ENCODE assay signal across 29 cellular contexts in the genomic region with DNA sequence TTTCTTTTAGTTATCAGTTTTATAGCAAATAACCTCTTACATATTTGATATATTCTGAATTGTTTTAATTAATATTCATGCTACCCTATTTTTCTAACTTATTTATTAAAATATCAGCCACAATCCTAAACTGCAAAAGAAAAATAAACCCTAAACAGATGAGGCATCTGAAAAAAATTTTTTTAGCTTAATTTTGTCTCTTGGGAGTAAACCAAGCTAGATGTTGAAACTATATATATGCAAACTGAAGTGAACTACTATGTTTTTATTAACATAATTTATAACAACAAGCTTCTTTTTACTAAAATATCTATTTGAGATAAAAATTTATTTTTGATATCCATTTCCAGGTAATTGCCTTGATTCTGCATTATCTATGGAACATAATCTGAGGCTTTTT.
"Had no signal": no experiment of that assay in that cellular context is flagged by ENCODE, and none has a peak within 500 bp of the region (broad histone marks: within the 10 kb centered on the region; RNA-seq: fewer than 3 reads in every experiment).

No MANE protein-coding gene starts in this region.

- H3K9me3 ChIP-seq: left ventricle myocardium inferior, neutrophil, ovary, tibial nerve, uterus had no signal

- H3K4me1 ChIP-seq: left ventricle myocardium inferior, neural progenitor cell, tibial nerve, uterus had no signal

- H3K4me2 ChIP-seq: hepatocyte, neural progenitor cell had no signal

- H3K27me3 Mint-ChIP-seq: naive B cell; progenitor cell of endocrine pancreas; stimulated activated memory B cell treated with anti-CD40 and anti-IgM and Interleukin-4, amounts not matched to agents 10 μg/mL and 1 μg/mL and 100 μg/mL, for 72 hours; stimulated activated naive CD8-positive, alpha-beta T cell treated with anti-CD3 and anti-CD28 coated beads, Interleukin-15, amount 100 ng/mL, for 72 hours; type B pancreatic cell had no signal

- H3K4me3 ChIP-seq: hepatocyte, left ventricle myocardium inferior, lung, neural progenitor cell, ovary, tibial nerve, uterus had no signal

- H3K27ac Mint-ChIP-seq: mesothelial cell of epicardium; naive B cell; natural killer cell; nephron progenitor cell; neural progenitor cell; progenitor cell of endocrine pancreas; stimulated activated memory B cell treated with anti-CD40 and anti-IgM and Interleukin-4, amounts not matched to agents 10 μg/mL and 1 μg/mL and 100 μg/mL, for 72 hours; stimulated activated naive CD8-positive, alpha-beta T cell treated with anti-CD3 and anti-CD28 coated beads, Interleukin-15, amount 100 ng/mL, for 72 hours; type B pancreatic cell had no signal

- H3K4me3 Mint-ChIP-seq: mesothelial cell of epicardium; naive B cell; natural killer cell; nephron progenitor cell; neural progenitor cell; stimulated activated memory B cell treated with anti-CD40 and anti-IgM and Interleukin-4, amounts not matched to agents 10 μg/mL and 1 μg/mL and 100 μg/mL, for 72 hours; stimulated activated naive CD8-positive, alpha-beta T cell treated with anti-CD3 and anti-CD28 coated beads, Interleukin-15, amount 100 ng/mL, for 72 hours; type B pancreatic cell had no signal

- H3K36me3 ChIP-seq: left ventricle myocardium inferior, neural progenitor cell, neutrophil, ovary, tibial nerve, uterus had no signal

- DNase-seq: islet precursor cell; left ventricle myocardium inferior; mesendoderm; naive B cell; natural killer cell; nephron progenitor cell; occipital lobe; ovary; retina; right cardiac atrium; small intestine; stimulated activated CD4-positive, alpha-beta T cell treated with anti-CD3 and anti-CD28 coated beads, Interleukin-1b, Interleukin-23, amount 100 ng/mL, for 48 hours; stimulated activated CD4-positive, alpha-beta T cell treated with anti-CD3 and anti-CD28 coated beads, Interleukin-2, amount 100 ng/mL, for 48 hours; stimulated activated CD4-positive, alpha-beta T cell treated with anti-CD3 and anti-CD28 coated beads, Interleukin-4, amount 100 ng/mL, for 4 hours; stimulated activated CD8-positive, alpha-beta memory T cell treated with anti-CD3 and anti-CD28 coated beads, Interleukin-4, amount 100 ng/mL, for 48 hours; stimulated activated naive CD4-positive, alpha-beta T cell treated with Interleukin-2 at 50 U/mL for 16 hours; stimulated activated naive CD8-positive, alpha-beta T cell treated with anti-CD3 and anti-CD28 coated beads, Interleukin-15, amount 100 ng/mL, for 72 hours; substantia nigra; uterus had no signal

- H2AFZ ChIP-seq: hepatocyte, neural progenitor cell had no signal

- H3K4me1 Mint-ChIP-seq: mesothelial cell of epicardium; naive B cell; natural killer cell; nephron progenitor cell; neural progenitor cell; stimulated activated memory B cell treated with anti-CD40 and anti-IgM and Interleukin-4, amounts not matched to agents 10 μg/mL and 1 μg/mL and 100 μg/mL, for 72 hours; stimulated activated naive CD8-positive, alpha-beta T cell treated with anti-CD3 and anti-CD28 coated beads, Interleukin-15, amount 100 ng/mL, for 72 hours had no signal

- H3K9ac ChIP-seq: neural progenitor cell had no signal

- H3K27me3 ChIP-seq: hepatocyte, neural progenitor cell, neutrophil, ovary, tibial nerve, uterus had no signal

- H3K79me2 ChIP-seq: hepatocyte had no signal

- ATAC-seq: natural killer cell; right cardiac atrium; sciatic nerve; stimulated activated memory B cell treated with anti-CD40 and anti-IgM and Interleukin-4, amounts not matched to agents 10 μg/mL and 1 μg/mL and 100 μg/mL, for 72 hours; stimulated activated naive CD8-positive, alpha-beta T cell treated with anti-CD3 and anti-CD28 coated beads, Interleukin-15, amount 100 ng/mL, for 72 hours had no signal

- H3K36me3 Mint-ChIP-seq: naive B cell; natural killer cell; neural progenitor cell; stimulated activated memory B cell treated with anti-CD40 and anti-IgM and Interleukin-4, amounts not matched to agents 10 μg/mL and 1 μg/mL and 100 μg/mL, for 72 hours; type B pancreatic cell had no signal

- H3K27ac ChIP-seq: hepatocyte, left ventricle myocardium inferior, neural progenitor cell, neutrophil, ovary, tibial nerve, uterus had no signal
